Comparison of ENCODE assay signal across 14 cellular contexts in the genomic region with DNA sequence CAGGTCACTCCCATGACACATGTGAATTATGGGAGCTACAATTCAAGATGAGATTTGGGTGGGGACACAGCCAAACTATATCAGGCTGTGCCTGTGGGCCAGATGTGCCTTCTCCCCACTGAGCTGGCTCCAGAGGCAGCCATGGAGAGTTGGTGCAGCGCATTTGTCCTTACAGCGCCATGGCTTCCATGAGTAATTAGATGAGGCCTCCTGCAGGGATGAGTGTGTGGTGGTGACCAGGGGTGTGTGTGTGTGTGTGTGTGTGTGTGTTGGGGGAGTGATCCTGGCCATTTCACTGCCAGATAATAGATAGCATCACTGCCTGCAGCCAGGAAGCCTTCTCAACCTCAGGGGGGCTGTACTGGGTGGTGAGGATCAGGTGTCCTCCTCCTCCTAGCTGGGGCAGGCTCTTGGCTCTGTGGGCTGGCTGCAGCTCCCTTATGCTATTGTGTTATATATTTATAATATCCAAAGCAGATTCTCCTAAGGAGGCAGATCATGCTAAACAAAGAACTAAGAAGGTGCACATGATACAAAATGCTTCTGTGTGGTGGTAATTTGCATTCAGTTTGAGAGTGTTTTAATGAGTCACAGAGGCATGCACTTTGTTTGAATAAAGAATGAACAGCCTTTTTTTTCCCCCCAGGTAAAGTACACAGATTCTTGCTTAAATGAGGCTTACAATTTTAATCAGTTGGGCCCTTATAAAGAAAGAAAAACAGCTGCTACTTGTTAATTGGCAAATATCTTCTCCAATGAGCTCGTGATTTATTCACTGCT.
DNase-seq lines count a peak whose midpoint lies in the region; ATAC-seq and TF ChIP-seq lines count a peak whose summit lies in the region.
"Had no signal": no experiment of that assay in that cellular context is flagged by ENCODE, and none has a peak within 500 bp of the region (broad histone marks: within the 10 kb centered on the region; RNA-seq: fewer than 3 reads in every experiment).

No MANE protein-coding gene starts in this region.

- H3K9me3 Mint-ChIP-seq in neural crest cell, result no peaks in the 10 kb centered on the region
- H3K9me3 Mint-ChIP-seq: CD4-positive, alpha-beta T cell had no signal

- no peaks in the 10 kb centered on the region for H3K27me3 Mint-ChIP-seq in neural crest cell (ENCODE audit: low read depth)
- H3K27me3 Mint-ChIP-seq: CD4-positive, alpha-beta T cell had no signal

- H3K27ac Mint-ChIP-seq in neural crest cell (ENCODE audit: unreplicated experiment), result peak overlapping the region; percentile 27
- H3K27ac Mint-ChIP-seq: CD4-positive, alpha-beta T cell had no signal

- in situ Hi-C loops in GM13976 (cut with MboI; ENCODE audit: low sequenced_read_pairs, unreplicated experiment), result loop anchor here (25.0 kb wide), 1 partner anchor 521 kb away; no protein-coding TSS in a partner anchor

- TF ChIP-seq CTCF in neural crest cell (conservative IDR thresholded peaks at IDR 0.05) (no peak), GM13976 (IDR thresholded peaks at IDR 0.05; ENCODE audit: borderline replicate concordance, control extremely low read depth, extremely low read depth, insufficient read depth, missing control alignments) (no peak)

- peaks cover 6% of the 10 kb centered on the region for H3K4me1 Mint-ChIP-seq in neural crest cell

- peak; percentile 3 for DNase-seq in COLO829 (ENCODE audit: low spot score)
- peak; percentile 8 for DNase-seq in NCI-H1436 (lab: John Stamatoyannopoulos, UW)
- peak; percentile 49 for DNase-seq in astrocyte of the hippocampus (ENCODE audit: low read depth, low spot score)
- DNase-seq in neural crest cell (ENCODE audit: low read depth, low spot score), result no peak
- no peak for DNase-seq in GM13976 (ENCODE audit: low spot score)
- no peak for DNase-seq in middle frontal gyrus (ENCODE audit: extremely low spot score, low spot score)
- DNase-seq: ACHN; CD4-positive, alpha-beta T cell; DND-41; GDM1; NCI-H187; NCI-H2171 treated with DMSO at 0.1 percent for 48 hours; NCI-H510A treated with DMSO at 0.1 percent for 48 hours had no signal

- no peak overlapping the region for H3K4me3 Mint-ChIP-seq in neural crest cell
- H3K4me3 Mint-ChIP-seq: CD4-positive, alpha-beta T cell had no signal

- no peak for ATAC-seq in HG02798 (IDR thresholded peaks at IDR 0.05; ENCODE audit: poor library complexity, unreplicated experiment)

- H3K36me3 Mint-ChIP-seq in neural crest cell (ENCODE audit: low read depth), result no peaks in the 10 kb centered on the region

Comparison
In these comparisons a context has a peak if more than half of its experiments do, and no peak if none do; other contexts are left out.
1. DNase-seq: peak in COLO829 (single experiment), NCI-H1436 (single experiment) and astrocyte of the hippocampus (single experiment); none in neural crest cell (single experiment), GM13976 (single experiment) and middle frontal gyrus (single experiment).